18 cellular contexts compared by ENCODE assay signal in the genomic region with DNA sequence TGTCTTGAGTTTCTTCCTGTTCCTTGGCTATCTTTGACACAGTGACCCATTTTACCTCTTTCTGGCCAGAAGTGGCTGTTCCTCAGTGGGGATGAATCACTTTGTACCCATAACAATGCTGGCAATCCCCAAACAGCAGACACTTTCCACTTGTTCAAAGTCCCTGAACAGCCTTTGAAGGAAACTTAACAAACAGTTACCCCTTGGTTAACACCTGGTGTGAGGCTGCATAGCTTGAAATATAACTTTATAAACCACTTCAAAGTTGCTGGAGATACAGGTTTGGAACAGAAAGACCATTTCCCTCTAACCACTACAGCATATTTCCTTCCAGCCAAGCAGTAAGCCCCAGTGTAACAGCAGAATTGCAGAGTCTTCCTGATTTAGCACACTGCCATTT.
DNase-seq lines count a peak whose midpoint lies in the region; ATAC-seq, FAIRE-seq and TF ChIP-seq lines count a peak whose summit lies in the region.
"Had no signal": no experiment of that assay in that cellular context is flagged by ENCODE, and none has a peak within 500 bp of the region (broad histone marks: within the 10 kb centered on the region; RNA-seq: fewer than 3 reads in every experiment).

No MANE protein-coding gene starts in this region.

- peaks cover 14% of the 10 kb centered on the region for H3K4me1 Mint-ChIP-seq in activated naive CD4-positive, alpha-beta T cell treated with anti-CD3 and anti-CD28 coated beads for 36 hours (ENCODE audit: low read depth)
- peaks cover 28% of the 10 kb centered on the region for H3K4me1 Mint-ChIP-seq in activated CD8-positive, alpha-beta T cell treated with anti-CD3 and anti-CD28 coated beads for 36 hours (ENCODE audit: low read depth)
- H3K4me1 Mint-ChIP-seq in effector memory CD8-positive, alpha-beta T cell (ENCODE audit: low read depth in 2 of 2), result peaks cover 10 to 15% of the 10 kb centered on the region in 2 donors
- H3K4me1 Mint-ChIP-seq in stimulated activated naive CD8-positive, alpha-beta T cell treated with anti-CD3 and anti-CD28 coated beads, Interleukin-15, amount 100 ng/mL, for 72 hours, result peaks cover 38% of the 10 kb centered on the region

- intact Hi-C loops in activated naive CD4-positive, alpha-beta T cell treated with anti-CD3 and anti-CD28 coated beads for 36 hours (cut with micrococcal nuclease), result loop anchor here (1.0 kb wide), 1 partner anchor 23 kb away; no protein-coding TSS in a partner anchor
- intact Hi-C loops in activated CD8-positive, alpha-beta T cell treated with anti-CD3 and anti-CD28 coated beads for 36 hours (cut with micrococcal nuclease), result no loop called here

- no peak overlapping the region for H3K27ac Mint-ChIP-seq in activated naive CD4-positive, alpha-beta T cell treated with anti-CD3 and anti-CD28 coated beads for 36 hours
- peak overlapping the region; percentile 40 for H3K27ac Mint-ChIP-seq in activated CD8-positive, alpha-beta T cell treated with anti-CD3 and anti-CD28 coated beads for 36 hours
- H3K27ac Mint-ChIP-seq in effector memory CD8-positive, alpha-beta T cell, result peak overlapping the region in 1 of 2 donors; percentile 17
- H3K27ac Mint-ChIP-seq in stimulated activated naive CD8-positive, alpha-beta T cell treated with anti-CD3 and anti-CD28 coated beads, Interleukin-15, amount 100 ng/mL, for 72 hours, result peak overlapping the region; percentile 6 to 10
- H3K27ac Mint-ChIP-seq: T-helper 1 cell treated with Interleukin-12 subunit alpha and Interleukin-12 subunit beta and Interleukin-4 antibody, amounts not matched to agents 30 μg/mL and 1 μg/mL, for 36 hours; WTC11 had no signal

- no peak for TF ChIP-seq CTCF in activated CD8-positive, alpha-beta T cell treated with anti-CD3 and anti-CD28 coated beads for 36 hours (IDR thresholded peaks at IDR 0.05)

- CTCF ChIA-PET in activated naive CD4-positive, alpha-beta T cell treated with anti-CD3 and anti-CD28 coated beads for 36 hours (lab: Charles Lee), result interaction anchor here (0.6 to 1.1 kb wide), 2 partner anchors 21 to 285 kb away, joined by 3 to 4 read pairs; no protein-coding TSS in a partner anchor
- CTCF ChIA-PET in activated CD8-positive, alpha-beta T cell treated with anti-CD3 and anti-CD28 coated beads for 36 hours (lab: Charles Lee), result interaction anchor here (1.1 to 1.3 kb wide), 2 partner anchors 10 to 19 kb away, joined by 3 to 4 read pairs; no protein-coding TSS in a partner anchor

- H3K36me3 Mint-ChIP-seq in activated naive CD4-positive, alpha-beta T cell treated with anti-CD3 and anti-CD28 coated beads for 36 hours (ENCODE audit: low read depth), result no peaks in the 10 kb centered on the region
- H3K36me3 Mint-ChIP-seq in activated CD8-positive, alpha-beta T cell treated with anti-CD3 and anti-CD28 coated beads for 36 hours (ENCODE audit: low read depth), result no peaks in the 10 kb centered on the region
- H3K36me3 Mint-ChIP-seq in effector memory CD8-positive, alpha-beta T cell (ENCODE audit: insufficient read depth), result no peaks in the 10 kb centered on the region
- H3K36me3 Mint-ChIP-seq: WTC11 had no signal

- POLR2A ChIA-PET in activated CD8-positive, alpha-beta T cell treated with anti-CD3 and anti-CD28 coated beads for 36 hours (lab: Charles Lee), result interaction anchor here (1.4 kb wide), 1 partner anchor 212 kb away, joined by 3 read pairs; no protein-coding TSS in a partner anchor

- H3K27me3 Mint-ChIP-seq in activated naive CD4-positive, alpha-beta T cell treated with anti-CD3 and anti-CD28 coated beads for 36 hours (ENCODE audit: low read depth), result peaks cover 10% of the 10 kb centered on the region
- H3K27me3 Mint-ChIP-seq in activated CD8-positive, alpha-beta T cell treated with anti-CD3 and anti-CD28 coated beads for 36 hours, result peaks cover 8% of the 10 kb centered on the region
- no peaks in the 10 kb centered on the region for H3K27me3 Mint-ChIP-seq in effector memory CD8-positive, alpha-beta T cell
- H3K27me3 Mint-ChIP-seq in stimulated activated naive CD8-positive, alpha-beta T cell treated with anti-CD3 and anti-CD28 coated beads, Interleukin-15, amount 100 ng/mL, for 72 hours, result peaks cover 25% of the 10 kb centered on the region

- no peak overlapping the region for H3K4me3 Mint-ChIP-seq in activated naive CD4-positive, alpha-beta T cell treated with anti-CD3 and anti-CD28 coated beads for 36 hours
- no peak overlapping the region for H3K4me3 Mint-ChIP-seq in activated CD8-positive, alpha-beta T cell treated with anti-CD3 and anti-CD28 coated beads for 36 hours
- H3K4me3 Mint-ChIP-seq in effector memory CD8-positive, alpha-beta T cell, result peak overlapping the region in 1 of 2 donors; percentile 47
- H3K4me3 Mint-ChIP-seq in stimulated activated naive CD8-positive, alpha-beta T cell treated with anti-CD3 and anti-CD28 coated beads, Interleukin-15, amount 100 ng/mL, for 72 hours, result peak overlapping the region; percentile 16 to 40
- H3K4me3 Mint-ChIP-seq: T-helper 1 cell treated with Interleukin-12 subunit alpha and Interleukin-12 subunit beta and Interleukin-4 antibody, amounts not matched to agents 30 μg/mL and 1 μg/mL, for 36 hours; WTC11 had no signal

- ATAC-seq in activated CD8-positive, alpha-beta T cell treated with anti-CD3 and anti-CD28 coated beads for 36 hours, result peak; percentile 90
- peak; percentile 95 for ATAC-seq in effector memory CD8-positive, alpha-beta T cell (replicated peaks)
- ATAC-seq in stimulated activated naive CD8-positive, alpha-beta T cell treated with anti-CD3 and anti-CD28 coated beads, Interleukin-15, amount 100 ng/mL, for 72 hours, result peak; percentile 98
- ATAC-seq in HG03025 (IDR thresholded peaks at IDR 0.05; ENCODE audit: low FRiP score, unreplicated experiment) (no peak), GM21619 (IDR thresholded peaks at IDR 0.05; ENCODE audit: unreplicated experiment) (no peak)
- ATAC-seq: right cardiac atrium, WTC11 had no signal

- no peaks in the 10 kb centered on the region for H3K9me3 Mint-ChIP-seq in activated naive CD4-positive, alpha-beta T cell treated with anti-CD3 and anti-CD28 coated beads for 36 hours
- no peaks in the 10 kb centered on the region for H3K9me3 Mint-ChIP-seq in activated CD8-positive, alpha-beta T cell treated with anti-CD3 and anti-CD28 coated beads for 36 hours
- H3K9me3 Mint-ChIP-seq in effector memory CD8-positive, alpha-beta T cell, result no peaks in the 10 kb centered on the region
- no peaks in the 10 kb centered on the region for H3K9me3 Mint-ChIP-seq in stimulated activated naive CD8-positive, alpha-beta T cell treated with anti-CD3 and anti-CD28 coated beads, Interleukin-15, amount 100 ng/mL, for 72 hours
- H3K9me3 Mint-ChIP-seq: T-helper 1 cell treated with Interleukin-12 subunit alpha and Interleukin-12 subunit beta and Interleukin-4 antibody, amounts not matched to agents 30 μg/mL and 1 μg/mL, for 36 hours had no signal

- peak; percentile 53 for DNase-seq in activated naive CD4-positive, alpha-beta T cell treated with anti-CD3 and anti-CD28 coated beads for 36 hours
- DNase-seq in activated naive CD4-positive, alpha-beta T cell (lab: John Stamatoyannopoulos, UW), result no peak
- DNase-seq in activated CD8-positive, alpha-beta T cell treated with anti-CD3 and anti-CD28 coated beads for 36 hours, result peak; percentile 56
- DNase-seq in effector memory CD8-positive, alpha-beta T cell, result peak in 2 of 3 experiments; percentile 8 to 12
- DNase-seq in stimulated activated naive CD8-positive, alpha-beta T cell treated with anti-CD3 and anti-CD28 coated beads, Interleukin-15, amount 100 ng/mL, for 72 hours, result peak; percentile 30 to 49
- DNase-seq in urothelium cell line (ENCODE audit: low spot score), result no peak
- DNase-seq: foreskin fibroblast, hippocampal formation, kidney, MV-4-11, NCI-H526, right cardiac atrium, SHP77 had no signal

- FAIRE-seq in urothelium cell line (lab: Jason Lieb, UNC), result no peak
- FAIRE-seq: astrocyte, kidney had no signal

Comparison
In these comparisons a context has a peak if more than half of its experiments do, and no peak if none do; other contexts are left out.
1. DNase-seq: peak in activated naive CD4-positive, alpha-beta T cell treated with anti-CD3 and anti-CD28 coated beads for 36 hours (single experiment), activated CD8-positive, alpha-beta T cell treated with anti-CD3 and anti-CD28 coated beads for 36 hours (single experiment), effector memory CD8-positive, alpha-beta T cell (2 of 3) and stimulated activated naive CD8-positive, alpha-beta T cell treated with anti-CD3 and anti-CD28 coated beads, Interleukin-15, amount 100 ng/mL, for 72 hours (2 of 2); none in activated naive CD4-positive, alpha-beta T cell (0 of 4) and urothelium cell line (single experiment).
2. H3K4me3 Mint-ChIP-seq: peak in stimulated activated naive CD8-positive, alpha-beta T cell treated with anti-CD3 and anti-CD28 coated beads, Interleukin-15, amount 100 ng/mL, for 72 hours (2 of 2); none in activated naive CD4-positive, alpha-beta T cell treated with anti-CD3 and anti-CD28 coated beads for 36 hours (single experiment) and activated CD8-positive, alpha-beta T cell treated with anti-CD3 and anti-CD28 coated beads for 36 hours (single experiment).
3. ATAC-seq: peak in activated CD8-positive, alpha-beta T cell treated with anti-CD3 and anti-CD28 coated beads for 36 hours (single experiment), effector memory CD8-positive, alpha-beta T cell (single experiment) and stimulated activated naive CD8-positive, alpha-beta T cell treated with anti-CD3 and anti-CD28 coated beads, Interleukin-15, amount 100 ng/mL, for 72 hours (single experiment); none in HG03025 (single experiment) and GM21619 (single experiment).